ENCODE assay signal across 1 cellular context in genomic region chr3:123478314-123478713, GRCh38.
TF ChIP-seq lines count a peak whose summit lies in the region.

No MANE protein-coding gene starts in this region.

TF ChIP-seq in HepG2, 621 proteins besides CTCF, POLR2A, EP300 and RAD21 (continued from another document):
- TF ChIP-seq ZNF567 (CRISPR knock-in tag; IDR thresholded peaks at IDR 0.05; ENCODE audit: borderline replicate concordance) (no peak), CBX1 (IDR thresholded peaks at IDR 0.05; ENCODE audit: low read depth) (no peak)
